Comparison of ENCODE assay signal across 19 cellular contexts in genomic region chr12:93273834-93274705, GRCh38.
DNase-seq lines count a peak whose midpoint lies in the region; ATAC-seq and TF ChIP-seq lines count a peak whose summit lies in the region.
"Had no signal": no experiment of that assay in that cellular context is flagged by ENCODE, and none has a peak within 500 bp of the region (broad histone marks: within the 10 kb centered on the region; RNA-seq: fewer than 3 reads in every experiment).

No MANE protein-coding gene starts in this region.

- CTCF ChIA-PET in activated CD4-positive, alpha-beta memory T cell treated with anti-CD3 and anti-CD28 coated beads, Interleukin-2, amount 10 ng/mL, durations not matched to agents 7 days and 5 days (lab: Charles Lee): interaction anchor here (0.8 to 1.1 kb wide), 2 partner anchors 9 to 10 kb away, joined by 3 to 6 read pairs; no protein-coding TSS in a partner anchor

- peak overlapping the region; percentile 15 for H3K27ac Mint-ChIP-seq in T-helper 1 cell treated with Interleukin-12 subunit alpha and Interleukin-12 subunit beta and Interleukin-4 antibody, amounts not matched to agents 30 μg/mL and 1 μg/mL, for 36 hours
- no peak overlapping the region for H3K27ac Mint-ChIP-seq in activated CD4-positive, alpha-beta memory T cell treated with anti-CD3 and anti-CD28 coated beads, Interleukin-2, amount 10 ng/mL, durations not matched to agents 7 days and 5 days
- H3K27ac Mint-ChIP-seq: activated B cell treated with CpG ODN at 0.5 μM for 24 hours; natural killer cell; stimulated activated effector memory CD8-positive, alpha-beta T cell treated with anti-CD3 and anti-CD28 coated beads, Interleukin-12 subunit alpha, Interleukin-12 subunit beta, amount 100 ng/mL, for 72 hours had no signal

- no peak for TF ChIP-seq CTCF in epithelial cell of esophagus (IDR thresholded peaks at IDR 0.05; ENCODE audit: insufficient read depth, low read depth, low read length, missing control alignments)

- DNase-seq in T-helper 1 cell (no peak), NCI-H82 treated with DMSO at 0.1 percent for 48 hours (lab: John Stamatoyannopoulos, UW; ENCODE audit: unreplicated experiment) (peak; percentile 35), epithelial cell of esophagus (ENCODE audit: low read depth) (peak; percentile 39), sciatic nerve (ENCODE audit: low spot score) (no peak), NCI-H446 (lab: John Stamatoyannopoulos, UW) (no peak), HCEC 1CT (no peak)
- DNase-seq in activated CD4-positive, alpha-beta memory T cell treated with anti-CD3 and anti-CD28 coated beads, Interleukin-2, amount 10 ng/mL, durations not matched to agents 7 days and 5 days: no peak
- DNase-seq: activated B cell treated with CpG ODN at 0.5 μM for 24 hours, COR-L47, cortex of kidney, esophagus squamous epithelium, left lung, natural killer cell, NCI-H1417 treated with DMSO at 0.1 percent for 48 hours, PC-9 had no signal

- H3K4me1 Mint-ChIP-seq in T-helper 1 cell treated with Interleukin-12 subunit alpha and Interleukin-12 subunit beta and Interleukin-4 antibody, amounts not matched to agents 30 μg/mL and 1 μg/mL, for 36 hours (ENCODE audit: low read depth): peaks cover 5% of the 10 kb centered on the region
- H3K4me1 Mint-ChIP-seq in activated CD4-positive, alpha-beta memory T cell treated with anti-CD3 and anti-CD28 coated beads, Interleukin-2, amount 10 ng/mL, durations not matched to agents 7 days and 5 days: no peaks in the 10 kb centered on the region
- H3K4me1 Mint-ChIP-seq: activated B cell treated with CpG ODN at 0.5 μM for 24 hours had no signal

- no peaks in the 10 kb centered on the region for H3K27me3 Mint-ChIP-seq in T-helper 1 cell treated with Interleukin-12 subunit alpha and Interleukin-12 subunit beta and Interleukin-4 antibody, amounts not matched to agents 30 μg/mL and 1 μg/mL, for 36 hours (ENCODE audit: low read depth)
- peaks cover 2% of the 10 kb centered on the region for H3K27me3 Mint-ChIP-seq in activated CD4-positive, alpha-beta memory T cell treated with anti-CD3 and anti-CD28 coated beads, Interleukin-2, amount 10 ng/mL, durations not matched to agents 7 days and 5 days
- H3K27me3 Mint-ChIP-seq: activated B cell treated with CpG ODN at 0.5 μM for 24 hours had no signal

- H3K4me3 Mint-ChIP-seq in T-helper 1 cell treated with Interleukin-12 subunit alpha and Interleukin-12 subunit beta and Interleukin-4 antibody, amounts not matched to agents 30 μg/mL and 1 μg/mL, for 36 hours: no peak overlapping the region
- no peak overlapping the region for H3K4me3 Mint-ChIP-seq in activated CD4-positive, alpha-beta memory T cell treated with anti-CD3 and anti-CD28 coated beads, Interleukin-2, amount 10 ng/mL, durations not matched to agents 7 days and 5 days
- H3K4me3 Mint-ChIP-seq: activated B cell treated with CpG ODN at 0.5 μM for 24 hours; natural killer cell; stimulated activated effector memory CD8-positive, alpha-beta T cell treated with anti-CD3 and anti-CD28 coated beads, Interleukin-12 subunit alpha, Interleukin-12 subunit beta, amount 100 ng/mL, for 72 hours had no signal

- no peaks in the 10 kb centered on the region for H3K9me3 Mint-ChIP-seq in T-helper 1 cell treated with Interleukin-12 subunit alpha and Interleukin-12 subunit beta and Interleukin-4 antibody, amounts not matched to agents 30 μg/mL and 1 μg/mL, for 36 hours
- H3K9me3 Mint-ChIP-seq in activated CD4-positive, alpha-beta memory T cell treated with anti-CD3 and anti-CD28 coated beads, Interleukin-2, amount 10 ng/mL, durations not matched to agents 7 days and 5 days: no peaks in the 10 kb centered on the region
- H3K9me3 Mint-ChIP-seq: activated B cell treated with CpG ODN at 0.5 μM for 24 hours; natural killer cell; stimulated activated effector memory CD8-positive, alpha-beta T cell treated with anti-CD3 and anti-CD28 coated beads, Interleukin-12 subunit alpha, Interleukin-12 subunit beta, amount 100 ng/mL, for 72 hours had no signal

- POLR2A ChIA-PET in activated CD4-positive, alpha-beta memory T cell treated with anti-CD3 and anti-CD28 coated beads, Interleukin-2, amount 10 ng/mL, durations not matched to agents 7 days and 5 days (lab: Charles Lee): no interaction called here

- H3K36me3 Mint-ChIP-seq in T-helper 1 cell treated with Interleukin-12 subunit alpha and Interleukin-12 subunit beta and Interleukin-4 antibody, amounts not matched to agents 30 μg/mL and 1 μg/mL, for 36 hours (ENCODE audit: low read depth): no peaks in the 10 kb centered on the region
- H3K36me3 Mint-ChIP-seq in activated CD4-positive, alpha-beta memory T cell treated with anti-CD3 and anti-CD28 coated beads, Interleukin-2, amount 10 ng/mL, durations not matched to agents 7 days and 5 days (ENCODE audit: low read depth): no peaks in the 10 kb centered on the region
- H3K36me3 Mint-ChIP-seq: natural killer cell; stimulated activated effector memory CD8-positive, alpha-beta T cell treated with anti-CD3 and anti-CD28 coated beads, Interleukin-12 subunit alpha, Interleukin-12 subunit beta, amount 100 ng/mL, for 72 hours had no signal

- intact Hi-C loops in sciatic nerve (cut with DNase I): no loop called here

- H3K4me3 ChIP-seq in epithelial cell of esophagus (ENCODE audit: low read length): no peak overlapping the region
- H3K4me3 ChIP-seq: esophagus squamous epithelium, left lung, PC-9, right atrium auricular region, vagina had no signal

- peak; percentile 55 for ATAC-seq in sciatic nerve
- ATAC-seq: left lung; natural killer cell; stimulated activated effector memory CD8-positive, alpha-beta T cell treated with anti-CD3 and anti-CD28 coated beads, Interleukin-12 subunit alpha, Interleukin-12 subunit beta, amount 100 ng/mL, for 72 hours had no signal

Comparison
In these comparisons a context has a peak if more than half of its experiments do, and no peak if none do; other contexts are left out.
1. DNase-seq: peak in NCI-H82 treated with DMSO at 0.1 percent for 48 hours (single experiment) and epithelial cell of esophagus (single experiment); none in T-helper 1 cell (0 of 5), sciatic nerve (single experiment), activated CD4-positive, alpha-beta memory T cell treated with anti-CD3 and anti-CD28 coated beads, Interleukin-2, amount 10 ng/mL, durations not matched to agents 7 days and 5 days (single experiment), NCI-H446 (0 of 2) and HCEC 1CT (single experiment).